In the genomic region with DNA sequence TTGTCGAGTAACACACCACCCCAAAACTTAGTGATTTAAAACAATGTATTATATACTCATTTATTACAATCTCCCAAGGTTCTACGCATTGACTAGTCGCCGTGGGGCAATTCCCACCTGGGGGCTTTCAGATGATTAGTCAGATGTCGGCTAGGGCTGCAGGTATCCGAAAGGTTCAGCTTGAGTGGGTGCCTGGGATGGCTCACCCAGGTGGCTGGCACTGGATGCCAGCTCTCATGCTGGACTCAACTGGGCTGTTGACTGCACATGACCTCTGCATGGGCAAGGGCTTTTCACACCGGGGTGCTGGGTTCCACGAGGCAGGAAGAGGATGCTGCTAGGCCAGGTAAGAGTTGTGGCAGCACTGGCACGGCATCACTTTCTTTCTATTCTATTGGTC, we compare ENCODE assay signal across 1 cellular context.
TF ChIP-seq lines count a peak whose summit lies in the region.

No MANE protein-coding gene starts in this region.

TF ChIP-seq in K562, 482 proteins besides CTCF, POLR2A, EP300 and RAD21:
- TF ChIP-seq ARID2 (IDR thresholded peaks at IDR 0.05) (0 out of 2 replicates have a peak, but pooled peaks have one; percentile 3), L3MBTL2 (IDR thresholded peaks at IDR 0.05) (0 out of 2 replicates have a peak, but pooled peaks have one; percentile 6)
- TF ChIP-seq, protein P1, sequence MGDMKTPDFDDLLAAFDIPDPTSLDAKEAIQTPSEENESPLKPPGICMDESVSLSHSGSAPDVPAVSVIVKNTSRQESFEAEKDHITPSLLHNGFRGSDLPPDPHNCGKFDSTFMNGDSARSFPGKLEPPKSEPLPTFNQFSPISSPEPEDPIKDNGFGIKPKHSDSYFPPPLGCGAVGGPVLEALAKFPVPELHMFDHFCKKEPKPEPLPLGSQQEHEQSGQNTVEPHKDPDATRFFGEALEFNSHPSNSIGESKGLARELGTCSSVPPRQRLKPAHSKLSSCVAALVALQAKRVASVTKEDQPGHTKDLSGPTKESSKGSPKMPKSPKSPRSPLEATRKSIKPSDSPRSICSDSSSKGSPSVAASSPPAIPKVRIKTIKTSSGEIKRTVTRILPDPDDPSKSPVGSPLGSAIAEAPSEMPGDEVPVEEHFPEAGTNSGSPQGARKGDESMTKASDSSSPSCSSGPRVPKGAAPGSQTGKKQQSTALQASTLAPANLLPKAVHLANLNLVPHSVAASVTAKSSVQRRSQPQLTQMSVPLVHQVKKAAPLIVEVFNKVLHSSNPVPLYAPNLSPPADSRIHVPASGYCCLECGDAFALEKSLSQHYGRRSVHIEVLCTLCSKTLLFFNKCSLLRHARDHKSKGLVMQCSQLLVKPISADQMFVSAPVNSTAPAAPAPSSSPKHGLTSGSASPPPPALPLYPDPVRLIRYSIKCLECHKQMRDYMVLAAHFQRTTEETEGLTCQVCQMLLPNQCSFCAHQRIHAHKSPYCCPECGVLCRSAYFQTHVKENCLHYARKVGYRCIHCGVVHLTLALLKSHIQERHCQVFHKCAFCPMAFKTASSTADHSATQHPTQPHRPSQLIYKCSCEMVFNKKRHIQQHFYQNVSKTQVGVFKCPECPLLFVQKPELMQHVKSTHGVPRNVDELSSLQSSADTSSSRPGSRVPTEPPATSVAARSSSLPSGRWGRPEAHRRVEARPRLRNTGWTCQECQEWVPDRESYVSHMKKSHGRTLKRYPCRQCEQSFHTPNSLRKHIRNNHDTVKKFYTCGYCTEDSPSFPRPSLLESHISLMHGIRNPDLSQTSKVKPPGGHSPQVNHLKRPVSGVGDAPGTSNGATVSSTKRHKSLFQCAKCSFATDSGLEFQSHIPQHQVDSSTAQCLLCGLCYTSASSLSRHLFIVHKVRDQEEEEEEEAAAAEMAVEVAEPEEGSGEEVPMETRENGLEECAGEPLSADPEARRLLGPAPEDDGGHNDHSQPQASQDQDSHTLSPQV (IDR thresholded peaks at IDR 0.05): 0 out of 2 replicates have a peak, but pooled peaks have one; percentile 1
- TF ChIP-seq, protein P2, sequence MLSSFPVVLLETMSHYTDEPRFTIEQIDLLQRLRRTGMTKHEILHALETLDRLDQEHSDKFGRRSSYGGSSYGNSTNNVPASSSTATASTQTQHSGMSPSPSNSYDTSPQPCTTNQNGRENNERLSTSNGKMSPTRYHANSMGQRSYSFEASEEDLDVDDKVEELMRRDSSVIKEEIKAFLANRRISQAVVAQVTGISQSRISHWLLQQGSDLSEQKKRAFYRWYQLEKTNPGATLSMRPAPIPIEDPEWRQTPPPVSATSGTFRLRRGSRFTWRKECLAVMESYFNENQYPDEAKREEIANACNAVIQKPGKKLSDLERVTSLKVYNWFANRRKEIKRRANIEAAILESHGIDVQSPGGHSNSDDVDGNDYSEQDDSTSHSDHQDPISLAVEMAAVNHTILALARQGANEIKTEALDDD (IDR thresholded peaks at IDR 0.05): no peak
TF ChIP-seq in K562: peak in this region for 3.
